ENCODE assay signal across 16 cellular contexts in genomic region chr4:52995341-52996030, GRCh38.
A peak's percentile ranks its signal among the peaks of the same experiment; 100 is the strongest.
DNase-seq lines count a peak whose midpoint lies in the region; ATAC-seq and TF ChIP-seq lines count a peak whose summit lies in the region.
"Had no signal": no experiment of that assay in that cellular context is flagged by ENCODE, and none has a peak within 500 bp of the region (broad histone marks: within the 10 kb centered on the region; RNA-seq: fewer than 3 reads in every experiment).

No MANE protein-coding gene starts in this region.

- peaks cover 0 to 46% of the 10 kb centered on the region in 2 donors for H3K4me1 ChIP-seq in right atrium auricular region
- peaks cover 27 to 42% (median 35%) of the 10 kb centered on the region in 4 donors for H3K4me1 ChIP-seq in esophagus muscularis mucosa
- H3K4me1 ChIP-seq in ovary (ENCODE audit: insufficient read depth), result peaks cover 37% of the 10 kb centered on the region
- peaks cover 6 to 14% of the 10 kb centered on the region in 2 donors for H3K4me1 ChIP-seq in aorta (ENCODE audit: control insufficient read depth in 1 of 2, insufficient read depth in 2 of 2, low read length in 2 of 2)
- H3K4me1 ChIP-seq: A549, parathyroid adenoma had no signal

- no peak for TF ChIP-seq EP300 in esophagus muscularis mucosa (IDR thresholded peaks at IDR 0.05)
- TF ChIP-seq EP300 in ovary (IDR thresholded peaks at IDR 0.05), result no peak

- WGBS in esophagus muscularis mucosa, result 87% methylated on average over 6 of the region's 6 CpGs
- WGBS in ovary, 3 donors, result 76 to 83% (median 77%) methylated on average over 6 of the region's 6 CpGs
- WGBS in aorta, 2 donors, result 88% methylated on average over 6 of the region's 6 CpGs

- no peak overlapping the region for H3K4me3 ChIP-seq in right atrium auricular region
- no peak overlapping the region for H3K4me3 ChIP-seq in esophagus muscularis mucosa
- no peak overlapping the region for H3K4me3 ChIP-seq in ovary
- H3K4me3 ChIP-seq in aorta (ENCODE audit: low read length in 2 of 2), result no peak overlapping the region
- H3K4me3 ChIP-seq: A549 had no signal

- no peaks in the 10 kb centered on the region for H3K9me3 ChIP-seq in right atrium auricular region
- H3K9me3 ChIP-seq in esophagus muscularis mucosa, result no peaks in the 10 kb centered on the region
- H3K9me3 ChIP-seq in ovary, result no peaks in the 10 kb centered on the region
- H3K9me3 ChIP-seq in aorta (ENCODE audit: control insufficient read depth, low read length), result no peaks in the 10 kb centered on the region
- H3K9me3 ChIP-seq: A549 had no signal

- DNase-seq in right atrium auricular region (ENCODE audit: low spot score), result no peak
- DNase-seq in left cardiac atrium, result no peak
- DNase-seq in esophagus muscularis mucosa (ENCODE audit: extremely low spot score), result no peak
- no peak for DNase-seq in ovary
- DNase-seq in aorta, result no peak
- DNase-seq in middle frontal gyrus (ENCODE audit: extremely low spot score, low spot score), result no peak
- no peak for DNase-seq in stimulated activated CD4-positive, alpha-beta T cell treated with anti-CD3 and anti-CD28 coated beads, Interleukin-15, amount 100 ng/mL, for 24 hours
- DNase-seq in NCI-H2029 treated with DMSO at 0.1 percent for 48 hours (lab: John Stamatoyannopoulos, UW), result no peak
- DNase-seq: activated CD4-positive, alpha-beta T cell treated with anti-CD3 and anti-CD28 coated beads, Interleukin-2, amount 10 ng/mL, durations not matched to agents 7 days and 5 days; activated CD8-positive, alpha-beta memory T cell treated with anti-CD3 and anti-CD28 coated beads, Interleukin-2, amount 50 U/mL, for 48 hours; activated naive CD4-positive, alpha-beta T cell; C1 segment of cervical spinal cord; H9; NCI-H1436 treated with DMSO at 0.1 percent for 48 hours had no signal

- H3K36me3 ChIP-seq in right atrium auricular region (no peaks in the 10 kb centered on the region), esophagus muscularis mucosa (no peaks in the 10 kb centered on the region), ovary (no peaks in the 10 kb centered on the region), aorta (ENCODE audit: control insufficient read depth in 1 of 2, insufficient read depth in 2 of 2, low read length in 1 of 2) (no peaks in the 10 kb centered on the region)

- TF ChIP-seq CTCF in right atrium auricular region (IDR thresholded peaks at IDR 0.05), result no peak
- TF ChIP-seq CTCF in esophagus muscularis mucosa (IDR thresholded peaks at IDR 0.05), result no peak
- no peak for TF ChIP-seq CTCF in ovary (IDR thresholded peaks at IDR 0.05)

- intact Hi-C loops in left cardiac atrium (cut with DNase I) (no loop called here), esophagus muscularis mucosa (cut with DNase I) (no loop called here), ovary (cut with DNase I) (loop anchor here in 2 of 4 donors (5.0 kb wide), 2 partner anchors 1232 to 1237 kb away; partner anchors contain the start of gene PDGFRA (in 1 of the 2)), aorta (cut with DNase I) (no loop called here)

- H3K27me3 ChIP-seq in right atrium auricular region, result no peaks in the 10 kb centered on the region
- H3K27me3 ChIP-seq in esophagus muscularis mucosa, result no peaks in the 10 kb centered on the region
- no peaks in the 10 kb centered on the region for H3K27me3 ChIP-seq in ovary
- no peaks in the 10 kb centered on the region for H3K27me3 ChIP-seq in aorta (ENCODE audit: control insufficient read depth in 1 of 2, insufficient read depth in 2 of 2, low read length in 1 of 2)

- no peak for ATAC-seq in left cardiac atrium
- ATAC-seq in aorta (ENCODE audit: low FRiP score), result peak; percentile 21
- ATAC-seq: A549 had no signal

- TF ChIP-seq POLR2A in esophagus muscularis mucosa (IDR thresholded peaks at IDR 0.05; ENCODE audit: low read depth) (no peak), ovary (IDR thresholded peaks at IDR 0.05) (peak; percentile 8)

- H3K27ac ChIP-seq in right atrium auricular region, result peak overlapping the region; percentile 55 to 75
- peak overlapping the region; percentile 48 to 66 (median 51) for H3K27ac ChIP-seq in esophagus muscularis mucosa (replicated peaks in 1 of 4)
- H3K27ac ChIP-seq in ovary, result peak overlapping the region; percentile 63
- H3K27ac ChIP-seq in aorta (ENCODE audit: low read depth in 1 of 2, low read length in 2 of 2), result peak overlapping the region in 1 of 2 donors; percentile 63
- H3K27ac ChIP-seq: A549, parathyroid adenoma had no signal
